Comparison of ENCODE assay signal across 8 cellular contexts in genomic region chr7:129144834-129145668, GRCh38. TPM values are rescaled to one million over a fixed set of nuclear protein-coding genes. Genes with fewer than 3 reads are reported as not detected.
DNase-seq lines count a peak whose midpoint lies in the region; ATAC-seq and TF ChIP-seq lines count a peak whose summit lies in the region.

No MANE protein-coding gene starts in this region.

- TF ChIP-seq CTCF in AG04449 (IDR thresholded peaks at IDR 0.05; ENCODE audit: insufficient read depth, low read length, missing control alignments): peak; percentile 3
- no peak for TF ChIP-seq CTCF in IMR-90 (conservative IDR thresholded peaks at IDR 0.05; ENCODE audit: low read depth, low read length)
- TF ChIP-seq CTCF in liver (IDR thresholded peaks at IDR 0.05; ENCODE audit: low read depth, low read length, missing input control): no peak

- no peak overlapping the region for H3K23ac ChIP-seq in IMR-90 (ENCODE audit: low read depth, low read length)

- H2AK5ac ChIP-seq in IMR-90 (ENCODE audit: low read depth, low read length): no peak overlapping the region

- H3K9me1 ChIP-seq in IMR-90 (ENCODE audit: insufficient read depth, low read length): no peaks in the 10 kb centered on the region

- no peaks in the 10 kb centered on the region for H3K79me1 ChIP-seq in IMR-90 (ENCODE audit: low read depth in 1 of 2, low read length in 2 of 2)

- POLR2A ChIA-PET in AG04449 (lab: Yijun Ruan, JAX): no interaction called here
- POLR2A ChIA-PET in IMR-90 (lab: Charles Lee; ENCODE audit: unreplicated experiment): no interaction called here

- H2BK5ac ChIP-seq in IMR-90 (ENCODE audit: low read depth, low read length, poor library complexity, severe bottlenecking): no peak overlapping the region

- TF ChIP-seq RAD21 in IMR-90 (IDR thresholded peaks at IDR 0.05; ENCODE audit: low read length): no peak
- TF ChIP-seq RAD21 in liver (IDR thresholded peaks at IDR 0.05): no peak

- H2BK20ac ChIP-seq in IMR-90 (ENCODE audit: low read depth, low read length): no peak overlapping the region

- no peaks in the 10 kb centered on the region for H3K9me3 Mint-ChIP-seq in activated naive CD4-positive, alpha-beta T cell treated with anti-CD3 and anti-CD28 coated beads, Interleukin-2, amount 50 U/mL, for 24 hours

- TF ChIP-seq POLR2A in GM19193 (IDR thresholded peaks at IDR 0.05; ENCODE audit: extremely low read depth, insufficient read depth, insufficient read length): peak; percentile 2
- no peak for TF ChIP-seq POLR2A in IMR-90 (IDR thresholded peaks at IDR 0.05; ENCODE audit: low read depth, low read length)

- H3K27me3 ChIP-seq in IMR-90 (ENCODE audit: control insufficient read depth, insufficient read depth, low read length) (peaks cover 75% of the 10 kb centered on the region), liver (ENCODE audit: control insufficient read depth in 4 of 4, insufficient read depth in 4 of 4, low read length in 3 of 4) (no peaks in the 10 kb centered on the region), thymus (ENCODE audit: control insufficient read depth, insufficient read depth) (peaks cover 2% of the 10 kb centered on the region)

- CTCF ChIA-PET in AG04449 (lab: Yijun Ruan, JAX) (interaction anchor here (3.0 to 3.8 kb wide), 2 partner anchors 18 kb away, joined by 15 to 28 read pairs; no protein-coding TSS in a partner anchor), IMR-90 (lab: Yijun Ruan, JAX) (no interaction called here)

- no peaks in the 10 kb centered on the region for H3K27me3 Mint-ChIP-seq in activated naive CD4-positive, alpha-beta T cell treated with anti-CD3 and anti-CD28 coated beads, Interleukin-2, amount 50 U/mL, for 24 hours

- peaks cover 10% of the 10 kb centered on the region for H3K4me1 Mint-ChIP-seq in activated naive CD4-positive, alpha-beta T cell treated with anti-CD3 and anti-CD28 coated beads, Interleukin-2, amount 50 U/mL, for 24 hours

- H3K14ac ChIP-seq in IMR-90 (replicated peaks; ENCODE audit: low read depth, low read length): no peak overlapping the region

- H3K18ac ChIP-seq in IMR-90 (ENCODE audit: low read depth, low read length): no peak overlapping the region

- peak overlapping the region; percentile 39; the same call in 1 of the 2 replicates for H3K4me2 ChIP-seq in IMR-90 (ENCODE audit: low read depth, low read length)

- no peak overlapping the region for H4K91ac ChIP-seq in IMR-90 (ENCODE audit: insufficient read depth, low read depth, low read length)

- intact Hi-C loops in IMR-90 (cut with micrococcal nuclease): no loop called here

- H3K27ac ChIP-seq in IMR-90 (ENCODE audit: insufficient read depth, low read length) (no peak overlapping the region), liver (ENCODE audit: low read depth in 1 of 2, low read length in 2 of 2) (no peak overlapping the region), thymus (ENCODE audit: low read depth) (no peak overlapping the region)

- DNase-seq in AG04449 (ENCODE audit: low read depth, low spot score) (no peak), IMR-90 (no peak), NOMO-1 (lab: John Stamatoyannopoulos, UW; ENCODE audit: unreplicated experiment in 2 of 2) (no peak), kidney glomerular epithelial cell (lab: John Stamatoyannopoulos, UW) (no peak)

- H4K20me1 ChIP-seq in IMR-90 (ENCODE audit: insufficient read depth, low read length): no peaks in the 10 kb centered on the region

- no peak; the same call in 1 of the 2 replicates for ATAC-seq in IMR-90 (ENCODE audit: low read depth)

- H3K9ac ChIP-seq in IMR-90 (ENCODE audit: low read depth, low read length): no peak overlapping the region
- no peak overlapping the region for H3K9ac ChIP-seq in liver (ENCODE audit: low read depth in 1 of 2, low read length in 2 of 2)

- no peaks in the 10 kb centered on the region for H3K36me3 Mint-ChIP-seq in activated naive CD4-positive, alpha-beta T cell treated with anti-CD3 and anti-CD28 coated beads, Interleukin-2, amount 50 U/mL, for 24 hours

- peak overlapping the region; percentile 83 for H3K4me3 Mint-ChIP-seq in activated naive CD4-positive, alpha-beta T cell treated with anti-CD3 and anti-CD28 coated beads, Interleukin-2, amount 50 U/mL, for 24 hours

- 7% methylated on average over 20 of the region's 58 CpGs; no CpG with 5 or more reads in 1 of the 2 experiments for WGBS in IMR-90 (ENCODE audit: extremely low coverage in 2 of 2, insufficient read length in 1 of 2), 2 experiments
- 7% methylated on average over 58 of the region's 58 CpGs for WGBS in liver
- WGBS in thymus: 2% methylated on average over 58 of the region's 58 CpGs

- no peak overlapping the region for H4K8ac ChIP-seq in IMR-90 (ENCODE audit: low read depth in 2 of 2, low read length in 2 of 2)

- dilution Hi-C loops in IMR-90 (cut with HindIII; ENCODE audit: low sequenced_read_pairs, unreplicated experiment): no loop called here

- BruUV-seq in IMR-90 (replicated peaks; lab: Mats Ljungman, UMichigan): no TSS peak

- H3K4me3 ChIP-seq in AG04449 (ENCODE audit: low read depth, low read length) (peak overlapping the region; percentile 46), IMR-90 (ENCODE audit: insufficient read depth, low read depth, low read length) (peak overlapping the region; percentile 15), liver (ENCODE audit: low read depth in 1 of 3, low read length in 3 of 3) (peak overlapping the region in 2 of 3 donors; percentile 50 to 82), thymus (ENCODE audit: low read length) (peak overlapping the region; percentile 64)

- H3K9me3 ChIP-seq in IMR-90 (ENCODE audit: control insufficient read depth, insufficient read depth, low read length) (0 out of 2 replicates have a peak, but pooled peaks cover 2% of the 10 kb centered on the region), liver (ENCODE audit: control insufficient read depth in 4 of 4, low read length in 3 of 4) (no peaks in the 10 kb centered on the region), thymus (ENCODE audit: control insufficient read depth) (no peaks in the 10 kb centered on the region)

- H2BK120ac ChIP-seq in IMR-90 (ENCODE audit: low read depth, low read length): no peak overlapping the region

- H3K4ac ChIP-seq in IMR-90 (ENCODE audit: low read depth, low read length): no peak overlapping the region

- in situ Hi-C loops in IMR-90 (cut with MboI; ENCODE audit: low sequenced_read_pairs): no loop called here

- no peaks in the 10 kb centered on the region for H3K36me3 ChIP-seq in IMR-90 (ENCODE audit: control insufficient read depth, insufficient read depth, low read length)
- H3K36me3 ChIP-seq in liver (ENCODE audit: control insufficient read depth in 4 of 4, insufficient read depth in 3 of 4, low read depth in 1 of 4, low read length in 3 of 4): no peaks in the 10 kb centered on the region
- H3K36me3 ChIP-seq in thymus (ENCODE audit: control insufficient read depth, insufficient read depth): no peaks in the 10 kb centered on the region

- H3K27ac Mint-ChIP-seq in activated naive CD4-positive, alpha-beta T cell treated with anti-CD3 and anti-CD28 coated beads, Interleukin-2, amount 50 U/mL, for 24 hours: no peak overlapping the region

- peak overlapping the region; percentile 76 for H2AFZ ChIP-seq in IMR-90 (replicated peaks; ENCODE audit: low read length, poor library complexity)

- H2BK15ac ChIP-seq in IMR-90 (ENCODE audit: low read depth, low read length): no peak overlapping the region

- no peaks in the 10 kb centered on the region for H3K4me1 ChIP-seq in IMR-90 (ENCODE audit: control insufficient read depth, insufficient read depth, low read length)
- peaks cover 0 to 18% (median 15%) of the 10 kb centered on the region in 4 donors for H3K4me1 ChIP-seq in liver (ENCODE audit: control insufficient read depth in 4 of 4, insufficient read depth in 4 of 4, low read length in 3 of 4)
- H3K4me1 ChIP-seq in thymus (ENCODE audit: control insufficient read depth, insufficient read depth, low read length): no peaks in the 10 kb centered on the region

- H3K56ac ChIP-seq in IMR-90 (ENCODE audit: extremely low read depth, insufficient read depth, low read length): no peak overlapping the region

- H2AK9ac ChIP-seq in IMR-90 (replicated peaks; ENCODE audit: low read depth, low read length, poor library complexity): no peak overlapping the region

- no peak overlapping the region for H4K5ac ChIP-seq in IMR-90 (ENCODE audit: low read depth, low read length)

TF ChIP-seq in IMR-90, 13 proteins besides CTCF, POLR2A, EP300 and RAD21 (continues in another document):
- no peak for TF ChIP-seq NFE2L2 (IDR thresholded peaks at IDR 0.05; ENCODE audit: low read depth, low read length)
- TF ChIP-seq CHD1 (IDR thresholded peaks at IDR 0.05; ENCODE audit: low read depth, low read length): no peak
- no peak for TF ChIP-seq CEBPB (IDR thresholded peaks at IDR 0.05; ENCODE audit: low read depth, low read length)
- no peak for TF ChIP-seq SMC3 (IDR thresholded peaks at IDR 0.05; ENCODE audit: low read depth, low read length)
- no peak for TF ChIP-seq BHLHE40 (IDR thresholded peaks at IDR 0.05; ENCODE audit: low read depth, low read length)
- no peak for TF ChIP-seq MAFK (IDR thresholded peaks at IDR 0.05; ENCODE audit: low read depth, low read length)
- no peak for TF ChIP-seq FOS (IDR thresholded peaks at IDR 0.05; ENCODE audit: low read depth, low read length)
- TF ChIP-seq MXI1 (IDR thresholded peaks at IDR 0.05; ENCODE audit: borderline replicate concordance, low read depth, low read length): no peak

TF ChIP-seq in liver, 16 proteins besides CTCF, POLR2A, EP300 and RAD21 (continues in another document):
- TF ChIP-seq JUND (IDR thresholded peaks at IDR 0.05) (no peak), SP1 (IDR thresholded peaks at IDR 0.05) (no peak), YY1 (IDR thresholded peaks at IDR 0.05) (no peak), RXRA (IDR thresholded peaks at IDR 0.05) (no peak)

RNA-seq across cellular contexts. Expression of gene TSPAN33, which starts 0.5 kb away (rescaled TPM):
- 0.28 and 0.36 TPM in 2 replicates for total RNA-seq in IMR-90 (2012; rRNA removed)
- polyA plus RNA-seq in IMR-90 (2012; rRNA removed): 0.13 and 0.17 TPM in 2 replicates
- polyA plus RNA-seq in IMR-90 (2012; cell fraction: cytosol; rRNA removed): 0.18 and 0.23 TPM in 2 replicates
- polyA plus RNA-seq in IMR-90 (2012; cell fraction: nucleus; rRNA removed; ENCODE audit: low replicate concordance): 0.04 and 0.08 TPM in 2 replicates
- total RNA-seq in liver: 10 to 100 TPM; 18.1 to 29.3 TPM
- 10 to 100 TPM; 13.4 to 22.8 TPM for polyA plus RNA-seq in liver
- polyA plus RNA-seq in thymus: 23.4 TPM

RNA-seq across cellular contexts. Expression of gene SMO, which starts 43.4 kb away (rescaled TPM):
- total RNA-seq in IMR-90 (2012; rRNA removed) (15.3 and 18.5 TPM in 2 replicates), liver (10 to 100 TPM; 14.3 to 16.3 TPM)
- polyA plus RNA-seq in IMR-90 (2012; rRNA removed) (24.7 and 25.8 TPM in 2 replicates), liver (1 to 10 TPM; 2.9 to 7.0 TPM), thymus (4.6 TPM)
- 15.7 and 27.9 TPM in 2 replicates for polyA plus RNA-seq in IMR-90 (2012; cell fraction: cytosol; rRNA removed)
- polyA plus RNA-seq in IMR-90 (2012; cell fraction: nucleus; rRNA removed; ENCODE audit: low replicate concordance): 67.9 and 102 TPM in 2 replicates

Comparison
In these comparisons a context has a peak if more than half of its experiments do, and no peak if none do; other contexts are left out.
1. H3K4me3 ChIP-seq: peak in every context shown above with its lines; median percentile 66 in liver; 64 in thymus; 46 in AG04449; 15 in IMR-90.
2. RNA of gene TSPAN33, which starts 0.5 kb away (polyA plus RNA-seq): 23.4 TPM in thymus (single experiment) and 13.4 to 22.8 TPM in liver; 0.04 to 0.23 TPM in IMR-90; every median in the first group is over 10 times any median in the second.